In genomic region chr13:27960362-27961226, GRCh38 we compare ENCODE assay signal across 8 cellular contexts. TPM values are rescaled to one million over a fixed set of nuclear protein-coding genes. Genes with fewer than 3 reads are reported as not detected.
DNase-seq lines count a peak whose midpoint lies in the region; ATAC-seq and TF ChIP-seq lines count a peak whose summit lies in the region.

No MANE protein-coding gene starts in this region.

- H3K36me3 Mint-ChIP-seq in endothelial cell (ENCODE audit: low read depth, unreplicated experiment), result no peaks in the 10 kb centered on the region

- H3K27ac Mint-ChIP-seq in endothelial cell (ENCODE audit: unreplicated experiment), result no peak overlapping the region

- H3K4me1 ChIP-seq in muscle layer of duodenum (ENCODE audit: control insufficient read depth in 1 of 2, insufficient read depth in 2 of 2, low read length in 2 of 2), result peaks cover 0 to 16% of the 10 kb centered on the region in 2 donors

- H3K4me3 Mint-ChIP-seq in endothelial cell (ENCODE audit: unreplicated experiment), result peak overlapping the region; percentile 78

- TF ChIP-seq CTCF in endothelial cell (IDR thresholded peaks at IDR 0.05; ENCODE audit: unreplicated experiment), result peak; percentile 54

- no peaks in the 10 kb centered on the region for H3K36me3 ChIP-seq in muscle layer of duodenum (ENCODE audit: control insufficient read depth in 1 of 2, insufficient read depth in 2 of 2, low read length in 2 of 2)

- H3K27ac ChIP-seq in muscle layer of duodenum (ENCODE audit: low read length) (peak overlapping the region; percentile 31), caudate nucleus (ENCODE audit: low read depth, low read length) (no peak overlapping the region)

- H3K9me3 Mint-ChIP-seq in endothelial cell (ENCODE audit: unreplicated experiment), result no peaks in the 10 kb centered on the region

- peak; percentile 57 for ATAC-seq in HG02943 (IDR thresholded peaks at IDR 0.05; ENCODE audit: low read depth, unreplicated experiment)
- ATAC-seq in GM18873 (IDR thresholded peaks at IDR 0.05; ENCODE audit: low FRiP score, unreplicated experiment), result no peak

- peaks cover 48% of the 10 kb centered on the region for H3K27me3 ChIP-seq in muscle layer of duodenum (ENCODE audit: low read depth, low read length)

- H3K4me1 Mint-ChIP-seq in endothelial cell (ENCODE audit: unreplicated experiment), result peaks cover 14% of the 10 kb centered on the region

- no peaks in the 10 kb centered on the region for H3K9me3 ChIP-seq in muscle layer of duodenum (ENCODE audit: control insufficient read depth in 1 of 2, low read length in 2 of 2)

- H3K27me3 Mint-ChIP-seq in endothelial cell (ENCODE audit: unreplicated experiment), result peaks cover 36% of the 10 kb centered on the region

- H3K4me3 ChIP-seq in muscle layer of duodenum (ENCODE audit: low read depth in 1 of 2, low read length in 2 of 2), result peak overlapping the region; percentile 44 to 61

- peak; percentile 74 for DNase-seq in DMS153 treated with DMSO at 0.1 percent for 48 hours (lab: John Stamatoyannopoulos, UW; ENCODE audit: unreplicated experiment)
- peak; percentile 40 for DNase-seq in SIG-M5 (lab: John Stamatoyannopoulos, UW)
- peak; percentile 83 for DNase-seq in endothelial cell (ENCODE audit: low spot score)
- DNase-seq in SK-N-DZ (ENCODE audit: low spot score), result no peak
- DNase-seq in caudate nucleus (lab: John Stamatoyannopoulos, UW), result no peak

RNA-seq across cellular contexts. Expression of gene CDX2, which starts 8.5 kb away (rescaled TPM):
- 0.33 TPM for total RNA-seq in endothelial cell (ENCODE audit: unreplicated experiment)
- polyA plus RNA-seq in SK-N-DZ (2014; cell fraction: cytosol; rRNA removed), result not detected in 2 replicates
- polyA plus RNA-seq in SK-N-DZ (2014; cell fraction: nucleus; rRNA removed), result not detected in 2 replicates

RNA-seq across cellular contexts. Expression of gene URAD, which starts 27.9 kb away (rescaled TPM):
- not detected for total RNA-seq in endothelial cell (ENCODE audit: unreplicated experiment)
- polyA plus RNA-seq in SK-N-DZ (2014; cell fraction: cytosol; rRNA removed), result not detected in 2 replicates
- polyA plus RNA-seq in SK-N-DZ (2014; cell fraction: nucleus; rRNA removed), result not detected in 2 replicates

RNA-seq across cellular contexts. Expression of gene PDX1, which starts 40.8 kb away (rescaled TPM):
- 0.59 TPM for total RNA-seq in endothelial cell (ENCODE audit: unreplicated experiment)
- not detected in 2 replicates for polyA plus RNA-seq in SK-N-DZ (2014; cell fraction: cytosol; rRNA removed)
- not detected in 2 replicates for polyA plus RNA-seq in SK-N-DZ (2014; cell fraction: nucleus; rRNA removed)

Comparison
In these comparisons a context has a peak if more than half of its experiments do, and no peak if none do; other contexts are left out.
1. DNase-seq: peak in DMS153 treated with DMSO at 0.1 percent for 48 hours (single experiment), SIG-M5 (single experiment) and endothelial cell (single experiment); none in SK-N-DZ (single experiment) and caudate nucleus (0 of 61).